Comparison of ENCODE assay signal across 12 cellular contexts in genomic region chr12:105523164-105524057, GRCh38.
DNase-seq lines count a peak whose midpoint lies in the region; ATAC-seq and TF ChIP-seq lines count a peak whose summit lies in the region.
"Had no signal": no experiment of that assay in that cellular context is flagged by ENCODE, and none has a peak within 500 bp of the region (broad histone marks: within the 10 kb centered on the region; RNA-seq: fewer than 3 reads in every experiment).

No MANE protein-coding gene starts in this region.

- WGBS in lower leg skin, 2 donors, result 35 to 43% methylated on average over 15 to 16 of the region's 16 CpGs
- WGBS in testis, 2 donors, result 39 to 49% methylated on average over 16 of the region's 16 CpGs

- TF ChIP-seq POLR2A in lower leg skin (IDR thresholded peaks at IDR 0.05) (no peak), testis (IDR thresholded peaks at IDR 0.05) (no peak)

- TF ChIP-seq CTCF in HEK293 (tag by site-specific recombination; IDR thresholded peaks at IDR 0.05) (no peak), lower leg skin (IDR thresholded peaks at IDR 0.05) (no peak), testis (IDR thresholded peaks at IDR 0.05) (no peak), PC-3 (conservative IDR thresholded peaks at IDR 0.05; ENCODE audit: low read depth, low read length) (no peak)

- H3K4me3 ChIP-seq in HEK293 (ENCODE audit: low read depth, low read length), result no peak overlapping the region
- H3K4me3 ChIP-seq in lower leg skin (ENCODE audit: low read depth, poor library complexity, severe bottlenecking), result no peak overlapping the region
- no peak overlapping the region for H3K4me3 ChIP-seq in testis
- H3K4me3 ChIP-seq in PC-3 (ENCODE audit: low read length), result no peak overlapping the region

- H2AFZ ChIP-seq in PC-3 (ENCODE audit: low read length), result no peak overlapping the region

- no peaks in the 10 kb centered on the region for H4K20me1 ChIP-seq in PC-3 (ENCODE audit: low read length)

- H3K4me2 ChIP-seq in PC-3 (ENCODE audit: low read length), result no peak overlapping the region

- H3K9ac ChIP-seq in PC-3 (ENCODE audit: low read length), result no peak overlapping the region

- ATAC-seq in GM19328 (IDR thresholded peaks at IDR 0.05; ENCODE audit: unreplicated experiment) (no peak), HG03045 (IDR thresholded peaks at IDR 0.05; ENCODE audit: unreplicated experiment) (no peak), PC-3 (no peak)

- H3K9me3 ChIP-seq in HEK293 (ENCODE audit: control insufficient read depth, insufficient read depth, low read depth, low read length) (no peaks in the 10 kb centered on the region; the same call in 1 of the 2 replicates), testis (no peaks in the 10 kb centered on the region), PC-3 (ENCODE audit: low read length) (no peaks in the 10 kb centered on the region)

- no peaks in the 10 kb centered on the region for H3K9me2 ChIP-seq in PC-3 (replicated peaks; ENCODE audit: low read length)

- intact Hi-C loops in lower leg skin (cut with DNase I; ENCODE audit: low total_unique reads), result no loop called here
- intact Hi-C loops in testis (cut with DNase I; ENCODE audit: low total_unique reads), result no loop called here
- intact Hi-C loops in PC-3 (cut with micrococcal nuclease), result no loop called here

- H3K79me2 ChIP-seq in PC-3 (ENCODE audit: low read length), result no peaks in the 10 kb centered on the region

- CTCF ChIA-PET in HEK293 (lab: Yijun Ruan, JAX), result no interaction called here
- CTCF ChIA-PET in PC-3 (lab: Charles Lee), result no interaction called here

- H3K36me3 ChIP-seq in HEK293 (ENCODE audit: control insufficient read depth in 2 of 2, insufficient read depth in 1 of 2, low read length in 2 of 2) (no peaks in the 10 kb centered on the region), testis (ENCODE audit: low read depth, missing control alignments) (no peaks in the 10 kb centered on the region), PC-3 (ENCODE audit: low read depth, low read length) (no peaks in the 10 kb centered on the region)

- no peaks in the 10 kb centered on the region for H3F3A ChIP-seq in PC-3 (ENCODE audit: low read length, unreplicated experiment)

- no TSS peak for BruUV-seq in PC-3 (replicated peaks; lab: Mats Ljungman, UMichigan)

- no peaks in the 10 kb centered on the region for H3K27me3 ChIP-seq in testis
- H3K27me3 ChIP-seq in PC-3 (ENCODE audit: low read length), result peaks cover 40% of the 10 kb centered on the region

- H3K27ac ChIP-seq in HEK293 (ENCODE audit: extremely low read depth, low read depth, low read length) (no peak overlapping the region), testis (no peak overlapping the region), PC-3 (ENCODE audit: low read length) (no peak overlapping the region)

- peak; percentile 96 for DNase-seq in dedifferentiated amniotic fluid mesenchymal stem cell (ENCODE audit: extremely low spot score)
- DNase-seq in lower leg skin (ENCODE audit: low spot score in 2 of 2), result peak; percentile 33 to 93
- DNase-seq in testis, result peak; percentile 50
- DNase-seq in PC-3, result no peak
- DNase-seq in NCI-H2107 treated with DMSO at 0.1 percent for 48 hours (lab: John Stamatoyannopoulos, UW; ENCODE audit: unreplicated experiment), result no peak
- DNase-seq: activated CD8-positive, alpha-beta memory T cell treated with anti-CD3 and anti-CD28 coated beads, Interleukin-2, amount 50 U/mL, for 4 hours; DND-41; endodermal cell; MV-4-11 had no signal

- POLR2A ChIA-PET in HEK293 (lab: Yijun Ruan, JAX) (no interaction called here), PC-3 (lab: Charles Lee; ENCODE audit: unreplicated experiment) (no interaction called here)

- H3K4me1 ChIP-seq in HEK293 (ENCODE audit: control insufficient read depth, insufficient read depth, low read length), result no peaks in the 10 kb centered on the region
- H3K4me1 ChIP-seq in testis, result peaks cover 9% of the 10 kb centered on the region
- no peaks in the 10 kb centered on the region for H3K4me1 ChIP-seq in PC-3 (ENCODE audit: insufficient read depth, low read length)

TF ChIP-seq in HEK293, 187 proteins besides CTCF, POLR2A, EP300 and RAD21:
- TF ChIP-seq FEZF1 (tag by site-specific recombination; IDR thresholded peaks at IDR 0.05), result peak; percentile 15; the same call in 1 of the 2 replicates
- no peak for TF ChIP-seq ZNF624 (tag by site-specific recombination; IDR thresholded peaks at IDR 0.05)

Comparison
In these comparisons a context has a peak if more than half of its experiments do, and no peak if none do; other contexts are left out.
1. DNase-seq: peak in dedifferentiated amniotic fluid mesenchymal stem cell (single experiment), lower leg skin (2 of 2) and testis (single experiment); none in PC-3 (single experiment) and NCI-H2107 treated with DMSO at 0.1 percent for 48 hours (single experiment).